In genomic region chr6:147774856-147775255, GRCh38 we compare ENCODE assay signal across 3 cellular contexts.
TF ChIP-seq lines count a peak whose summit lies in the region.

No MANE protein-coding gene starts in this region.

TF ChIP-seq in SK-N-SH, 30 proteins besides CTCF, POLR2A, EP300 and RAD21 (continues in another document):
- TF ChIP-seq CHD2 (IDR thresholded peaks at IDR 0.05; ENCODE audit: low read length, partially characterized antibody) (no peak), GATA2 (CRISPR knock-in tag; IDR thresholded peaks at IDR 0.05) (no peak), JUND (IDR thresholded peaks at IDR 0.05) (no peak), MEF2A (IDR thresholded peaks at IDR 0.05; ENCODE audit: borderline replicate concordance, low read depth) (no peak), ELF1 (IDR thresholded peaks at IDR 0.05) (no peak), TCF12 (IDR thresholded peaks at IDR 0.05) (no peak), PBX3 (IDR thresholded peaks at IDR 0.05) (no peak), YY1 (IDR thresholded peaks at IDR 0.05; ENCODE audit: low read depth) (no peak), SIN3A (IDR thresholded peaks at IDR 0.05; ENCODE audit: borderline replicate concordance, low read depth, low read length) (no peak), POLR2AphosphoS5 (IDR thresholded peaks at IDR 0.05; ENCODE audit: low read depth, low read length) (no peak), FOSL2 (IDR thresholded peaks at IDR 0.05; ENCODE audit: borderline replicate concordance, low read depth) (no peak), FOXJ3 (CRISPR knock-in tag; IDR thresholded peaks at IDR 0.05) (no peak), IRF3 (IDR thresholded peaks at IDR 0.05; ENCODE audit: low read depth, low read length) (no peak), FOXM1 (IDR thresholded peaks at IDR 0.05; ENCODE audit: low read depth) (no peak), MAX (IDR thresholded peaks at IDR 0.05; ENCODE audit: low read depth) (no peak), REST (IDR thresholded peaks at IDR 0.05; ENCODE audit: low read depth, low read length) (no peak), RXRA (IDR thresholded peaks at IDR 0.05; ENCODE audit: borderline replicate concordance, low read depth) (no peak)

TF ChIP-seq in SK-N-SH treated with all-trans-retinoic acid at 6 μM for 48 hours, 23 proteins besides CTCF, POLR2A, EP300 and RAD21:
- no peak for TF ChIP-seq TOX (CRISPR knock-in tag; IDR thresholded peaks at IDR 0.05; ENCODE audit: borderline replicate concordance)
- TF ChIP-seq TCF4 (CRISPR knock-in tag; IDR thresholded peaks at IDR 0.05; ENCODE audit: borderline replicate concordance), result no peak
- no peak for TF ChIP-seq SNAI2 (CRISPR knock-in tag; IDR thresholded peaks at IDR 0.05)
- no peak for TF ChIP-seq TSHZ2 (CRISPR knock-in tag; IDR thresholded peaks at IDR 0.05)
- TF ChIP-seq ZFP3 (CRISPR knock-in tag; IDR thresholded peaks at IDR 0.05), result no peak
- TF ChIP-seq ARNTL (CRISPR knock-in tag; IDR thresholded peaks at IDR 0.05; ENCODE audit: borderline replicate concordance, low read depth), result no peak
- TF ChIP-seq PATZ1 (CRISPR knock-in tag; IDR thresholded peaks at IDR 0.05; ENCODE audit: borderline replicate concordance), result no peak
- TF ChIP-seq OSR1 (CRISPR knock-in tag; IDR thresholded peaks at IDR 0.05), result no peak
- TF ChIP-seq RARB (CRISPR knock-in tag; IDR thresholded peaks at IDR 0.05), result no peak
- TF ChIP-seq BACH2 (CRISPR knock-in tag; IDR thresholded peaks at IDR 0.05; ENCODE audit: borderline replicate concordance), result no peak
- no peak for TF ChIP-seq GLIS3 (CRISPR knock-in tag; IDR thresholded peaks at IDR 0.05)
- TF ChIP-seq ZNF565 (CRISPR knock-in tag; conservative IDR thresholded peaks at IDR 0.05; ENCODE audit: low read depth), result no peak
- no peak for TF ChIP-seq ISL1 (CRISPR knock-in tag; IDR thresholded peaks at IDR 0.05)
- no peak for TF ChIP-seq POU6F1 (CRISPR knock-in tag; IDR thresholded peaks at IDR 0.05; ENCODE audit: borderline replicate concordance, low read depth)

TF ChIP-seq in endothelial cell of umbilical vein, 7 proteins besides CTCF, POLR2A, EP300 and RAD21:
- TF ChIP-seq MAX (IDR thresholded peaks at IDR 0.05; ENCODE audit: insufficient read depth, insufficient read length) (no peak), JUN (IDR thresholded peaks at IDR 0.05; ENCODE audit: borderline replicate concordance, insufficient read depth, insufficient read length, low read depth) (no peak), POLR2AphosphoS5 (IDR thresholded peaks at IDR 0.05; ENCODE audit: insufficient read depth, low read depth, low read length) (no peak), MYC (IDR thresholded peaks at IDR 0.05; ENCODE audit: low read depth, low read length) (no peak), FOS (IDR thresholded peaks at IDR 0.05; ENCODE audit: borderline replicate concordance, insufficient read depth, low read length) (no peak), EZH2 (IDR thresholded peaks at IDR 0.05; ENCODE audit: borderline replicate concordance, low read depth, low read length, severe bottlenecking) (no peak), GATA2 (IDR thresholded peaks at IDR 0.05; ENCODE audit: insufficient read depth, insufficient read length, low read depth, low read length) (no peak)
